ENCODE assay signal across 8 cellular contexts in the genomic region with DNA sequence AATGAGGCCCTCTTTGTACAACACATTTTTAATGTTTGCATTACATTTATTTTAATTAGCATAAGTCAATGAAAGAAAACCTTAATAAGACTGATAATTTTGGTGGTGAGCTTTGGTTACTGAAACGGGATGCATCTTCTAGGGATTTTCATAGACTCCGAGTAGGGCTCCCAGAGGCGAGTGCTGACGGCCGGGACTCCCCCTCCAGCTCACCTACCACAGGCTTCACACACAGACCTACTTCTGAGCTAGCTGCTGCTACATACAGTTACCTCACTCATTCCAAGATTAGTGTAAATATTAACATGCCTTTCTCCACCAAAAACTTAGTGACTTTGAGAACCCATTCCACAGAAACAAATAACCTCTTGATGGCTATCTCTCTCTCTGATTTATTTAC.
"Had no signal": no experiment of that assay in that cellular context is flagged by ENCODE, and none has a peak within 500 bp of the region (broad histone marks: within the 10 kb centered on the region; RNA-seq: fewer than 3 reads in every experiment).

No MANE protein-coding gene starts in this region.

- DNase-seq: GM23248, GOT3, H7, H9, HCEC 1CT, HFFc6 had no signal

- ATAC-seq: GM23338, HCT116 had no signal
